Comparison of ENCODE assay signal across 6 cellular contexts in genomic region chr3:49812916-49813496, GRCh38. TPM values are rescaled to one million over a fixed set of nuclear protein-coding genes. Genes with fewer than 3 reads are reported as not detected.
DNase-seq lines count a peak whose midpoint lies in the region; ATAC-seq lines count a peak whose summit lies in the region.

No MANE protein-coding gene starts in this region.

- no peaks in the 10 kb centered on the region for H3K9me3 ChIP-seq in CD4-positive, alpha-beta memory T cell (ENCODE audit: control insufficient read depth in 1 of 2, low read length in 2 of 2)
- H3K9me3 ChIP-seq in mononuclear cell (ENCODE audit: low read depth, low read length) = no peaks in the 10 kb centered on the region

- CTCF ChIA-PET in CD4-positive, alpha-beta memory T cell (lab: Charles Lee; ENCODE audit: partially characterized antibody) = interaction anchor here (0.5 to 6.2 kb wide), 9 partner anchors 8 to 1990 kb away, joined by 3 to 47 read pairs (median 4); partner anchors contain the start of genes CDHR4 and INKA1

- H3K4me1 Mint-ChIP-seq in CD4-positive, alpha-beta memory T cell = peaks cover 14 to 51% (median 30%) of the 10 kb centered on the region in 4 donors
- peaks cover 31% of the 10 kb centered on the region for H3K4me1 Mint-ChIP-seq in activated naive CD8-positive, alpha-beta T cell treated with anti-CD3 and anti-CD28 coated beads, Interleukin-2, amount 50 U/mL, for 24 hours

- peak overlapping the region; percentile 93 to 98 (median 96) for H3K27ac Mint-ChIP-seq in CD4-positive, alpha-beta memory T cell
- peak overlapping the region; percentile 91 for H3K27ac Mint-ChIP-seq in activated naive CD8-positive, alpha-beta T cell treated with anti-CD3 and anti-CD28 coated beads, Interleukin-2, amount 50 U/mL, for 24 hours

- H3K4me3 ChIP-seq in CD4-positive, alpha-beta memory T cell (ENCODE audit: low read length in 2 of 2) = peak overlapping the region; percentile 60 to 82
- peak overlapping the region; percentile 42 for H3K4me3 ChIP-seq in mononuclear cell (ENCODE audit: low read length)

- no peaks in the 10 kb centered on the region for H3K27me3 ChIP-seq in CD4-positive, alpha-beta memory T cell (ENCODE audit: insufficient read depth, low read length)
- no peaks in the 10 kb centered on the region for H3K27me3 ChIP-seq in mononuclear cell (ENCODE audit: insufficient read depth, low read length)

- DNase-seq in CD4-positive, alpha-beta memory T cell = no peak
- no peak for DNase-seq in activated naive CD8-positive, alpha-beta T cell treated with anti-CD3 and anti-CD28 coated beads, Interleukin-2, amount 50 U/mL, for 24 hours
- DNase-seq in GM03348 (ENCODE audit: low spot score) (no peak), posterior vena cava (ENCODE audit: low spot score) (no peak)

- POLR2A ChIA-PET in CD4-positive, alpha-beta memory T cell (lab: Charles Lee; ENCODE audit: partially characterized antibody) = interaction anchor here (0.7 to 5.0 kb wide), 12 partner anchors 9 to 792 kb away, joined by 3 to 87 read pairs (median 4); partner anchors contain the start of genes INKA1, IP6K1, NDUFAF3 and RBM5

- no peaks in the 10 kb centered on the region for H3K27me3 Mint-ChIP-seq in CD4-positive, alpha-beta memory T cell
- H3K27me3 Mint-ChIP-seq in activated naive CD8-positive, alpha-beta T cell treated with anti-CD3 and anti-CD28 coated beads, Interleukin-2, amount 50 U/mL, for 24 hours = no peaks in the 10 kb centered on the region

- peaks cover 20 to 49% of the 10 kb centered on the region in 2 donors for H3K36me3 Mint-ChIP-seq in CD4-positive, alpha-beta memory T cell
- no peaks in the 10 kb centered on the region for H3K36me3 Mint-ChIP-seq in activated naive CD8-positive, alpha-beta T cell treated with anti-CD3 and anti-CD28 coated beads, Interleukin-2, amount 50 U/mL, for 24 hours (ENCODE audit: low read depth)

- no peaks in the 10 kb centered on the region for H3K9me3 Mint-ChIP-seq in CD4-positive, alpha-beta memory T cell
- H3K9me3 Mint-ChIP-seq in activated naive CD8-positive, alpha-beta T cell treated with anti-CD3 and anti-CD28 coated beads, Interleukin-2, amount 50 U/mL, for 24 hours = no peaks in the 10 kb centered on the region

- ATAC-seq in activated naive CD8-positive, alpha-beta T cell treated with anti-CD3 and anti-CD28 coated beads, Interleukin-2, amount 50 U/mL, for 24 hours = peak; percentile 6
- no peak for ATAC-seq in HG03520 (IDR thresholded peaks at IDR 0.05; ENCODE audit: unreplicated experiment)

- H3K4me1 ChIP-seq in CD4-positive, alpha-beta memory T cell (ENCODE audit: insufficient read depth, low read length) = peaks cover 32% of the 10 kb centered on the region
- peaks cover 30% of the 10 kb centered on the region for H3K4me1 ChIP-seq in mononuclear cell (ENCODE audit: insufficient read depth, low read length)

- intact Hi-C loops in CD4-positive, alpha-beta memory T cell (cut with micrococcal nuclease) = loop anchor here (1.0 kb wide), 1 partner anchor 10 kb away; the partner anchor contains the start of gene INKA1
- intact Hi-C loops in posterior vena cava (cut with DNase I) = loop anchor here in 1 of 2 donors (10.0 kb wide), 1 partner anchor 1918 kb away; no protein-coding TSS in a partner anchor

- peak overlapping the region; percentile 79 for H3K27ac ChIP-seq in CD4-positive, alpha-beta memory T cell (ENCODE audit: low read depth, low read length)

- peak overlapping the region; percentile 94 to 99 (median 97) for H3K4me3 Mint-ChIP-seq in CD4-positive, alpha-beta memory T cell
- H3K4me3 Mint-ChIP-seq in activated naive CD8-positive, alpha-beta T cell treated with anti-CD3 and anti-CD28 coated beads, Interleukin-2, amount 50 U/mL, for 24 hours = peak overlapping the region; percentile 86

- H3K36me3 ChIP-seq in CD4-positive, alpha-beta memory T cell (ENCODE audit: insufficient read depth, low read length) = peaks cover 39% of the 10 kb centered on the region

RNA-seq across cellular contexts. Expression of gene UBA7, which starts 0.7 kb away (rescaled TPM):
- total RNA-seq in CD4-positive, alpha-beta memory T cell = 100 to 1,000 TPM; 269 to 299 TPM
- polyA plus RNA-seq in CD4-positive, alpha-beta memory T cell = 10 to 100 TPM; 39.8 to 45.7 TPM
- total RNA-seq in mononuclear cell (57.9 TPM), posterior vena cava (10 to 100 TPM; 32.1 to 56.9 TPM)

RNA-seq across cellular contexts. Expression of gene INKA1, which starts 9.9 kb away (rescaled TPM):
- total RNA-seq in CD4-positive, alpha-beta memory T cell = 1 to 10 TPM in 1 of 2 experiments, under 1 TPM in 1; 0.55 to 1.2 TPM
- 1 to 10 TPM in 1 of 2 donors, under 1 TPM in 1; 0.45 to 1.5 TPM for polyA plus RNA-seq in CD4-positive, alpha-beta memory T cell
- total RNA-seq in mononuclear cell = 1.5 TPM
- 1 to 10 TPM; 5.6 to 5.9 TPM for total RNA-seq in posterior vena cava

RNA-seq across cellular contexts. Expression of gene CDHR4, which starts 13.3 kb away (rescaled TPM):
- under 1 TPM in 1 of 2 experiments, not detected in 1; 0.17 TPM for total RNA-seq in CD4-positive, alpha-beta memory T cell
- polyA plus RNA-seq in CD4-positive, alpha-beta memory T cell = not detected
- total RNA-seq in mononuclear cell (not detected), posterior vena cava (under 1 TPM; 0.29 to 0.46 TPM)

RNA-seq across cellular contexts. Expression of gene IP6K1, which starts 26.7 kb away (rescaled TPM):
- 10 to 100 TPM; 50.1 to 60.0 TPM for total RNA-seq in CD4-positive, alpha-beta memory T cell
- polyA plus RNA-seq in CD4-positive, alpha-beta memory T cell = 10 to 100 TPM; 19.4 to 38.8 TPM
- total RNA-seq in mononuclear cell (31.7 TPM), posterior vena cava (10 to 100 TPM; 31.5 to 33.3 TPM)

RNA-seq across cellular contexts. Expression of gene TRAIP, which starts 43.4 kb away (rescaled TPM):
- total RNA-seq in CD4-positive, alpha-beta memory T cell = 1 to 10 TPM; 4.6 to 6.7 TPM
- polyA plus RNA-seq in CD4-positive, alpha-beta memory T cell = 1 to 10 TPM; 1.0 to 1.9 TPM
- total RNA-seq in mononuclear cell (3.3 TPM), posterior vena cava (1 to 10 TPM; 1.5 to 2.2 TPM)
